Comparison of ENCODE assay signal across 21 cellular contexts in the genomic region with DNA sequence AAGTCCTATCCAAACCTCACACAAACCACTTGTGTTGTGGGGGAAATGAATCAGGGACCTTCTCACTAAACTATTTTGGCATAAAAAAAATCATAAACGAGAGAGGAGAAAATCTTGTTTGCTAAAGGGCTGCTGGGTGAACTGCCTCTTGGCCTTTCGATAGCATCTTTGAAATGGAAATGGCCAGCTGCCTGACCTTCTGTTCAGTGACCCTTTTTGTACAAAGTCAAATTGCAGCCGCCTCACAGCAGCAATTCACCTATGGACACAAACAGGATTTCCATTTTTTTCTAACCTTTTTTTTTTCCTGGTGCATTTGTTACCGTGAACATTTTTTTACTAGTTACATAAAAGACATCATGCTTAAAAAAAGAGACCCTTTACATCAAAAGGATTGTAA.
"Had no signal": no experiment of that assay in that cellular context is flagged by ENCODE, and none has a peak within 500 bp of the region (broad histone marks: within the 10 kb centered on the region; RNA-seq: fewer than 3 reads in every experiment).

No MANE protein-coding gene starts in this region.

- H3K4me1 Mint-ChIP-seq: mesothelial cell of epicardium; naive thymus-derived CD4-positive, alpha-beta T cell; stimulated activated memory B cell treated with anti-CD40 and anti-IgM and Interleukin-4, amounts not matched to agents 10 μg/mL and 1 μg/mL and 100 μg/mL, for 72 hours; stimulated activated naive CD8-positive, alpha-beta T cell treated with anti-CD3 and anti-CD28 coated beads, Interleukin-15, amount 100 ng/mL, for 72 hours had no signal

- H3K36me3 Mint-ChIP-seq: mesothelial cell of epicardium; naive thymus-derived CD4-positive, alpha-beta T cell; natural killer cell treated with Interleukin-12 subunit alpha and Interleukin-12 subunit beta and Interleukin-15 and Interleukin-18, amount 100 ng/mL, for 72 hours; stimulated activated memory B cell treated with anti-CD40 and anti-IgM and Interleukin-4, amounts not matched to agents 10 μg/mL and 1 μg/mL and 100 μg/mL, for 72 hours; type B pancreatic cell had no signal

- H3K27ac Mint-ChIP-seq: mesothelial cell of epicardium; naive thymus-derived CD4-positive, alpha-beta T cell; natural killer cell treated with Interleukin-12 subunit alpha and Interleukin-12 subunit beta and Interleukin-15 and Interleukin-18, amount 100 ng/mL, for 72 hours; stimulated activated memory B cell treated with anti-CD40 and anti-IgM and Interleukin-4, amounts not matched to agents 10 μg/mL and 1 μg/mL and 100 μg/mL, for 72 hours; stimulated activated naive CD8-positive, alpha-beta T cell treated with anti-CD3 and anti-CD28 coated beads, Interleukin-15, amount 100 ng/mL, for 72 hours; type B pancreatic cell had no signal

- DNase-seq: hippocampal formation; kidney glomerular epithelial cell; left cardiac atrium; left lung; mesendoderm; naive thymus-derived CD4-positive, alpha-beta T cell; occipital lobe; psoas muscle; right lobe of liver; stimulated activated CD4-positive, alpha-beta T cell treated with anti-CD3 and anti-CD28 coated beads, Interleukin-1b, Interleukin-23, amount 100 ng/mL, for 48 hours; stimulated activated CD4-positive, alpha-beta T cell treated with anti-CD3 and anti-CD28 coated beads, Interleukin-2, amount 100 ng/mL, for 48 hours; stimulated activated CD4-positive, alpha-beta T cell treated with anti-CD3 and anti-CD28 coated beads, Interleukin-4, amount 100 ng/mL, for 4 hours; stimulated activated CD8-positive, alpha-beta memory T cell treated with anti-CD3 and anti-CD28 coated beads, Interleukin-4, amount 100 ng/mL, for 48 hours; stimulated activated naive CD4-positive, alpha-beta T cell treated with Interleukin-2 at 50 U/mL for 16 hours; stimulated activated naive CD8-positive, alpha-beta T cell treated with anti-CD3 and anti-CD28 coated beads, Interleukin-15, amount 100 ng/mL, for 72 hours; substantia nigra; uterus had no signal

- H3K9me3 Mint-ChIP-seq: mesothelial cell of epicardium; natural killer cell treated with Interleukin-12 subunit alpha and Interleukin-12 subunit beta and Interleukin-15 and Interleukin-18, amount 100 ng/mL, for 72 hours; stimulated activated memory B cell treated with anti-CD40 and anti-IgM and Interleukin-4, amounts not matched to agents 10 μg/mL and 1 μg/mL and 100 μg/mL, for 72 hours; stimulated activated naive CD8-positive, alpha-beta T cell treated with anti-CD3 and anti-CD28 coated beads, Interleukin-15, amount 100 ng/mL, for 72 hours; type B pancreatic cell had no signal

- H3K4me3 Mint-ChIP-seq: mesothelial cell of epicardium; naive thymus-derived CD4-positive, alpha-beta T cell; natural killer cell treated with Interleukin-12 subunit alpha and Interleukin-12 subunit beta and Interleukin-15 and Interleukin-18, amount 100 ng/mL, for 72 hours; stimulated activated memory B cell treated with anti-CD40 and anti-IgM and Interleukin-4, amounts not matched to agents 10 μg/mL and 1 μg/mL and 100 μg/mL, for 72 hours; stimulated activated naive CD8-positive, alpha-beta T cell treated with anti-CD3 and anti-CD28 coated beads, Interleukin-15, amount 100 ng/mL, for 72 hours; type B pancreatic cell had no signal
